Comparison of ENCODE assay signal across 15 cellular contexts in genomic region chr5:75620184-75620959, GRCh38. TPM values are rescaled to one million over a fixed set of nuclear protein-coding genes. Genes with fewer than 3 reads are reported as not detected.
"Had no signal": no experiment of that assay in that cellular context is flagged by ENCODE, and none has a peak within 500 bp of the region (broad histone marks: within the 10 kb centered on the region; RNA-seq: fewer than 3 reads in every experiment).

No MANE protein-coding gene starts in this region.

- H3K4me3 ChIP-seq: stomach, vagina had no signal

- H3K27ac ChIP-seq: vagina had no signal

- DNase-seq: activated CD4-positive, CD25-positive, alpha-beta regulatory T cell; activated naive CD4-positive, alpha-beta T cell treated with anti-CD3 and anti-CD28 coated beads, Interleukin-2, amount 50 U/mL, for 16 hours; activated T-cell treated with anti-CD3 and anti-CD28 coated beads, Interleukin-2, amount 50 U/mL, for 1 hour; amniotic stem cell; cerebellar nuclear complex; endodermal cell; mesenchymal stem cell; nephron progenitor cell; retina; stimulated activated CD4-positive, alpha-beta T cell treated with anti-CD3 and anti-CD28 coated beads, Interleukin-4, amount 100 ng/mL, for 4 hours; stomach; T-helper 1 cell had no signal

- H3K36me3 Mint-ChIP-seq: brain had no signal

- H3K4me3 Mint-ChIP-seq: brain; dendritic cell treated with granulocyte-macrophage colony-stimulating factor and Interleukin-4, amounts not matched to agents 40 ng/mL and 50 ng/mL, for 4 days; endodermal cell; nephron progenitor cell had no signal

- H3K27me3 Mint-ChIP-seq: brain; dendritic cell treated with granulocyte-macrophage colony-stimulating factor and Interleukin-4, amounts not matched to agents 40 ng/mL and 50 ng/mL, for 4 days had no signal

- H3K27ac Mint-ChIP-seq: brain; dendritic cell treated with granulocyte-macrophage colony-stimulating factor and Interleukin-4, amounts not matched to agents 40 ng/mL and 50 ng/mL, for 4 days; endodermal cell; nephron progenitor cell had no signal

- H3K9me3 Mint-ChIP-seq: brain; dendritic cell treated with granulocyte-macrophage colony-stimulating factor and Interleukin-4, amounts not matched to agents 40 ng/mL and 50 ng/mL, for 4 days; endodermal cell; nephron progenitor cell had no signal

RNA-seq across cellular contexts. Expression of gene ANKDD1B, which starts 9.1 kb away (rescaled TPM):
- total RNA-seq: vagina had no signal
